25 cellular contexts compared by ENCODE assay signal in genomic region chr14:25086081-25086480, GRCh38. TPM values are rescaled to one million over a fixed set of nuclear protein-coding genes. Genes with fewer than 3 reads are reported as not detected.
"Had no signal": no experiment of that assay in that cellular context is flagged by ENCODE, and none has a peak within 500 bp of the region (broad histone marks: within the 10 kb centered on the region; RNA-seq: fewer than 3 reads in every experiment).

No MANE protein-coding gene starts in this region.

- H3K4me1 Mint-ChIP-seq: activated CD4-positive, alpha-beta T cell treated with anti-CD3 and anti-CD28 coated beads, Interleukin-2, amount 10 ng/mL, durations not matched to agents 24 days and 14 days had no signal

- H3K4me3 ChIP-seq: adrenal gland, body of pancreas, breast epithelium, MG63, SJSA1 had no signal

- H3K27ac ChIP-seq: adrenal gland, body of pancreas, breast epithelium, SJSA1 had no signal

- H3K36me3 Mint-ChIP-seq: activated naive CD4-positive, alpha-beta T cell treated with anti-CD3 and anti-CD28 coated beads, Interleukin-2, amount 50 U/mL, for 72 hours had no signal

- H3K9me3 ChIP-seq: adrenal gland, body of pancreas, breast epithelium, MG63, SJSA1, SK-N-SH had no signal

- H3K36me3 ChIP-seq: adrenal gland, breast epithelium, MG63, SJSA1 had no signal

- H3K4me3 Mint-ChIP-seq: activated CD4-positive, alpha-beta T cell treated with anti-CD3 and anti-CD28 coated beads, Interleukin-2, amount 10 ng/mL, durations not matched to agents 24 days and 14 days; activated CD8-positive, alpha-beta T cell treated with anti-CD3 and anti-CD28 coated beads, Interleukin-2, amount 10 ng/mL, durations not matched to agents 7 days and 5 days; activated naive CD4-positive, alpha-beta T cell treated with anti-CD3 and anti-CD28 coated beads for 36 hours; activated T-cell treated with anti-CD3 and anti-CD28 coated beads, Interleukin-2, amount 50 U/mL, for 4 hours; activated T-helper 1 cell treated with anti-CD3 and anti-CD28 coated beads, Interleukin-12 subunit alpha, Interleukin-12 subunit beta, Interleukin-2, Interleukin-4 antibody, amounts not matched to agents 30 ng/mL and 10 ng/mL and 1 ng/mL, durations not matched to agents 14 hours and 24 hours and 36 hours; T-helper 1 cell treated with Interleukin-12 subunit alpha and Interleukin-12 subunit beta and Interleukin-4 antibody, amounts not matched to agents 30 μg/mL and 1 μg/mL, for 36 hours; T-helper 2 cell treated with Interferon-gamma antibody and Interleukin-4, amounts not matched to agents 5 μg/mL and 100 μg/mL, for 36 hours had no signal

- DNase-seq: activated CD4-positive, alpha-beta T cell treated with anti-CD3 and anti-CD28 coated beads, Interleukin-2, amount 10 ng/mL, durations not matched to agents 24 days and 14 days; activated CD4-positive, alpha-beta T cell treated with anti-CD3 and anti-CD28 coated beads, Interleukin-2, amount 50 U/mL, for 48 hours; activated CD8-positive, alpha-beta T cell treated with anti-CD3 and anti-CD28 coated beads, Interleukin-2, amount 10 ng/mL, durations not matched to agents 7 days and 5 days; activated gamma-delta T cell treated with Interleukin-2 at 50 U/mL for 16 hours; activated naive CD4-positive, alpha-beta T cell treated with anti-CD3 and anti-CD28 coated beads for 36 hours; activated T-cell treated with anti-CD3 and anti-CD28 coated beads for 4 hours; activated T-cell treated with anti-CD3 and anti-CD28 coated beads, Interleukin-2, amount 50 U/mL, for 4 hours; adrenal gland; body of pancreas; Kasumi-1; MG63; NCI-H1048; NCI-H1105 treated with DMSO at 0.1 percent for 48 hours; NCI-H146; NCI-H187 treated with DMSO at 0.1 percent for 48 hours; NCI-H510A; NCI-H526; SHP77 treated with DMSO at 0.1 percent for 48 hours; SK-N-SH had no signal

- H3K4me1 ChIP-seq: adrenal gland, breast epithelium, SJSA1 had no signal

- H3K9me3 Mint-ChIP-seq: activated CD4-positive, alpha-beta T cell treated with anti-CD3 and anti-CD28 coated beads, Interleukin-2, amount 10 ng/mL, durations not matched to agents 24 days and 14 days; activated naive CD4-positive, alpha-beta T cell treated with anti-CD3 and anti-CD28 coated beads for 36 hours; activated naive CD4-positive, alpha-beta T cell treated with anti-CD3 and anti-CD28 coated beads, Interleukin-2, amount 50 U/mL, for 72 hours; activated T-cell treated with anti-CD3 and anti-CD28 coated beads, Interleukin-2, amount 50 U/mL, for 4 hours; activated T-helper 1 cell treated with anti-CD3 and anti-CD28 coated beads, Interleukin-12 subunit alpha, Interleukin-12 subunit beta, Interleukin-2, Interleukin-4 antibody, amounts not matched to agents 30 ng/mL and 10 ng/mL and 1 ng/mL, durations not matched to agents 14 hours and 24 hours and 36 hours; T-helper 1 cell treated with Interleukin-12 subunit alpha and Interleukin-12 subunit beta and Interleukin-4 antibody, amounts not matched to agents 30 μg/mL and 1 μg/mL, for 36 hours; T-helper 2 cell treated with Interferon-gamma antibody and Interleukin-4, amounts not matched to agents 5 μg/mL and 100 μg/mL, for 36 hours had no signal

- H3K27ac Mint-ChIP-seq: activated CD4-positive, alpha-beta T cell treated with anti-CD3 and anti-CD28 coated beads, Interleukin-2, amount 10 ng/mL, durations not matched to agents 24 days and 14 days; activated CD8-positive, alpha-beta T cell treated with anti-CD3 and anti-CD28 coated beads, Interleukin-2, amount 10 ng/mL, durations not matched to agents 7 days and 5 days; activated naive CD4-positive, alpha-beta T cell treated with anti-CD3 and anti-CD28 coated beads for 36 hours; activated naive CD4-positive, alpha-beta T cell treated with anti-CD3 and anti-CD28 coated beads, Interleukin-2, amount 50 U/mL, for 72 hours; activated T-helper 1 cell treated with anti-CD3 and anti-CD28 coated beads, Interleukin-12 subunit alpha, Interleukin-12 subunit beta, Interleukin-2, Interleukin-4 antibody, amounts not matched to agents 30 ng/mL and 10 ng/mL and 1 ng/mL, durations not matched to agents 14 hours and 24 hours and 36 hours; T-helper 1 cell treated with Interleukin-12 subunit alpha and Interleukin-12 subunit beta and Interleukin-4 antibody, amounts not matched to agents 30 μg/mL and 1 μg/mL, for 36 hours; T-helper 2 cell treated with Interferon-gamma antibody and Interleukin-4, amounts not matched to agents 5 μg/mL and 100 μg/mL, for 36 hours had no signal

RNA-seq across cellular contexts. Expression of gene STXBP6, which starts 36.1 kb away (rescaled TPM):
- total RNA-seq: activated CD4-positive, alpha-beta T cell treated with anti-CD3 and anti-CD28 coated beads, Interleukin-2, amount 10 ng/mL, durations not matched to agents 24 days and 14 days; activated CD8-positive, alpha-beta T cell treated with anti-CD3 and anti-CD28 coated beads, Interleukin-2, amount 10 ng/mL, durations not matched to agents 7 days and 5 days; activated naive CD4-positive, alpha-beta T cell treated with anti-CD3 and anti-CD28 coated beads for 36 hours; activated T-helper 1 cell treated with anti-CD3 and anti-CD28 coated beads, Interleukin-12 subunit alpha, Interleukin-12 subunit beta, Interleukin-2, Interleukin-4 antibody, amounts not matched to agents 30 ng/mL and 10 ng/mL and 1 ng/mL, durations not matched to agents 14 hours and 24 hours and 36 hours had no signal
